In genomic region chr5:60526336-60526875, GRCh38 we compare ENCODE assay signal across 22 cellular contexts.
DNase-seq lines count a peak whose midpoint lies in the region; ATAC-seq and TF ChIP-seq lines count a peak whose summit lies in the region.
"Had no signal": no experiment of that assay in that cellular context is flagged by ENCODE, and none has a peak within 500 bp of the region (broad histone marks: within the 10 kb centered on the region; RNA-seq: fewer than 3 reads in every experiment).

No MANE protein-coding gene starts in this region.

- POLR2A ChIA-PET in naive thymus-derived CD8-positive, alpha-beta T cell (lab: Charles Lee), result no interaction called here

- intact Hi-C loops in left ventricle myocardium superior (cut with micrococcal nuclease), result no loop called here

- no peak overlapping the region for H3K4me3 ChIP-seq in coronary artery
- H3K4me3 ChIP-seq: Peyer's patch, SJCRH30 had no signal

- H3K27me3 Mint-ChIP-seq in naive thymus-derived CD8-positive, alpha-beta T cell, result no peaks in the 10 kb centered on the region
- H3K27me3 Mint-ChIP-seq: IgD-negative memory B cell had no signal

- TF ChIP-seq CTCF in coronary artery (IDR thresholded peaks at IDR 0.05), result no peak
- TF ChIP-seq CTCF in GM13976 (IDR thresholded peaks at IDR 0.05; ENCODE audit: borderline replicate concordance, control extremely low read depth, extremely low read depth, insufficient read depth, missing control alignments), result no peak

- no peak overlapping the region for H3K4me3 Mint-ChIP-seq in naive thymus-derived CD8-positive, alpha-beta T cell
- H3K4me3 Mint-ChIP-seq: CD8-positive, alpha-beta T cell; IgD-negative memory B cell had no signal

- no peaks in the 10 kb centered on the region for H3K36me3 Mint-ChIP-seq in naive thymus-derived CD8-positive, alpha-beta T cell
- H3K36me3 Mint-ChIP-seq: CD8-positive, alpha-beta T cell; IgD-negative memory B cell had no signal

- H3K27ac ChIP-seq in coronary artery, result peak overlapping the region; percentile 60 to 66
- H3K27ac ChIP-seq: Peyer's patch, SJCRH30 had no signal

- H3K4me1 Mint-ChIP-seq in naive thymus-derived CD8-positive, alpha-beta T cell, result peaks cover 1 to 7% (median 5%) of the 10 kb centered on the region in 4 donors

- H3K27ac Mint-ChIP-seq in naive thymus-derived CD8-positive, alpha-beta T cell, result peak overlapping the region in 3 of 10 donors; percentile 1 to 5 (median 1)
- H3K27ac Mint-ChIP-seq: CD8-positive, alpha-beta T cell; IgD-negative memory B cell had no signal

- in situ Hi-C loops in SK-MEL-5 (cut with HindIII; ENCODE audit: low pct_unique_long_range_greater_than_20kb, low sequenced_read_pairs) (no loop called here), GM13976 (cut with MboI; ENCODE audit: low sequenced_read_pairs, unreplicated experiment) (no loop called here)

- no peaks in the 10 kb centered on the region for H3K9me3 Mint-ChIP-seq in naive thymus-derived CD8-positive, alpha-beta T cell
- H3K9me3 Mint-ChIP-seq: CD8-positive, alpha-beta T cell had no signal

- DNase-seq in SK-MEL-5 (ENCODE audit: low read depth, low spot score) (peak; percentile 77), coronary artery (ENCODE audit: low spot score) (no peak), left ventricle myocardium superior (no peak), GM13976 (ENCODE audit: low spot score) (no peak), NCI-H1436 treated with DMSO at 0.1 percent for 48 hours (lab: John Stamatoyannopoulos, UW) (no peak)
- peak in 3 of 10 donors; percentile 0 to 20 (median 11) for DNase-seq in naive thymus-derived CD8-positive, alpha-beta T cell
- DNase-seq: BE2C; CD8-positive, alpha-beta T cell; GDM1; Karpas-422; MV-4-11; NCI-H1105 treated with DMSO at 0.1 percent for 48 hours; NCI-H1694; NCI-H2081; NCI-H2171; NCI-H345; NCI-H524 treated with DMSO at 0.1 percent for 48 hours; NCI-H82; Peyer's patch; SJCRH30 had no signal

- peak; percentile 22 to 30 for ATAC-seq in naive thymus-derived CD8-positive, alpha-beta T cell
- ATAC-seq in left ventricle myocardium superior (no peak), HG02588 (IDR thresholded peaks at IDR 0.05; ENCODE audit: unreplicated experiment) (no peak)
- ATAC-seq: CD8-positive, alpha-beta T cell had no signal

Comparison
In these comparisons a context has a peak if more than half of its experiments do, and no peak if none do; other contexts are left out.
1. ATAC-seq: peak in naive thymus-derived CD8-positive, alpha-beta T cell (2 of 2); none in left ventricle myocardium superior (single experiment) and HG02588 (single experiment).